ENCODE assay signal across 18 cellular contexts in genomic region chr3:188671941-188672340, GRCh38.
DNase-seq lines count a peak whose midpoint lies in the region; ATAC-seq and TF ChIP-seq lines count a peak whose summit lies in the region.
"Had no signal": no experiment of that assay in that cellular context is flagged by ENCODE, and none has a peak within 500 bp of the region (broad histone marks: within the 10 kb centered on the region; RNA-seq: fewer than 3 reads in every experiment).

No MANE protein-coding gene starts in this region.

- no peak overlapping the region for H3K4me3 Mint-ChIP-seq in activated CD4-positive, alpha-beta T cell treated with anti-CD3 and anti-CD28 coated beads, Interleukin-2, amount 10 ng/mL, durations not matched to agents 24 days and 14 days
- H3K4me3 Mint-ChIP-seq: activated CD4-positive, alpha-beta memory T cell treated with anti-CD3 and anti-CD28 coated beads for 36 hours; activated naive CD8-positive, alpha-beta T cell had no signal

- 23 to 42% methylated on average over 4 of the region's 4 CpGs for WGBS in esophagus squamous epithelium, 2 donors
- WGBS in suprapubic skin, result 34% methylated on average over 4 of the region's 4 CpGs

- ATAC-seq in HG02973 (IDR thresholded peaks at IDR 0.05; ENCODE audit: unreplicated experiment) (no peak), Right ventricle myocardium inferior (no peak)
- ATAC-seq: heart right ventricle had no signal

- H3K36me3 Mint-ChIP-seq in activated CD4-positive, alpha-beta T cell treated with anti-CD3 and anti-CD28 coated beads, Interleukin-2, amount 10 ng/mL, durations not matched to agents 24 days and 14 days (ENCODE audit: low read depth), result peaks cover 6% of the 10 kb centered on the region

- TF ChIP-seq CTCF in OCI-LY1 (IDR thresholded peaks at IDR 0.05; ENCODE audit: low read length) (no peak), esophagus squamous epithelium (IDR thresholded peaks at IDR 0.05) (no peak), suprapubic skin (IDR thresholded peaks at IDR 0.05) (no peak)

- TF ChIP-seq POLR2A in esophagus squamous epithelium (IDR thresholded peaks at IDR 0.05) (no peak), suprapubic skin (IDR thresholded peaks at IDR 0.05) (no peak)

- H3K27me3 Mint-ChIP-seq in activated CD4-positive, alpha-beta T cell treated with anti-CD3 and anti-CD28 coated beads, Interleukin-2, amount 10 ng/mL, durations not matched to agents 24 days and 14 days, result no peaks in the 10 kb centered on the region
- H3K27me3 Mint-ChIP-seq: activated CD4-positive, alpha-beta memory T cell treated with anti-CD3 and anti-CD28 coated beads for 36 hours; activated naive CD8-positive, alpha-beta T cell had no signal

- intact Hi-C loops in activated CD4-positive, alpha-beta T cell treated with anti-CD3 and anti-CD28 coated beads, Interleukin-2, amount 10 ng/mL, durations not matched to agents 24 days and 14 days (cut with micrococcal nuclease), result no loop called here
- intact Hi-C loops in esophagus squamous epithelium (cut with DNase I) (no loop called here), Right ventricle myocardium inferior (cut with DNase I) (no loop called here)

- peaks cover 16% of the 10 kb centered on the region for H3K4me1 Mint-ChIP-seq in activated CD4-positive, alpha-beta T cell treated with anti-CD3 and anti-CD28 coated beads, Interleukin-2, amount 10 ng/mL, durations not matched to agents 24 days and 14 days

- no peaks in the 10 kb centered on the region for H4K20me1 ChIP-seq in OCI-LY1 (ENCODE audit: insufficient read depth, low read length)

- H3K27me3 ChIP-seq in OCI-LY1 (ENCODE audit: insufficient read depth, low read length), result no peaks in the 10 kb centered on the region
- H3K27me3 ChIP-seq in esophagus squamous epithelium, result no peaks in the 10 kb centered on the region
- no peaks in the 10 kb centered on the region for H3K27me3 ChIP-seq in suprapubic skin
- H3K27me3 ChIP-seq: heart right ventricle had no signal

- H3K9me3 Mint-ChIP-seq in activated CD4-positive, alpha-beta T cell treated with anti-CD3 and anti-CD28 coated beads, Interleukin-2, amount 10 ng/mL, durations not matched to agents 24 days and 14 days, result peaks cover 6% of the 10 kb centered on the region

- no peak overlapping the region for H3K9ac ChIP-seq in OCI-LY1 (ENCODE audit: low read length)

- H3K4me3 ChIP-seq in OCI-LY1 (ENCODE audit: low read depth, low read length, poor library complexity, severe bottlenecking), result no peak overlapping the region
- H3K4me3 ChIP-seq in esophagus squamous epithelium, result peak overlapping the region in 2 of 4 donors; percentile 12
- peak overlapping the region; percentile 22 for H3K4me3 ChIP-seq in suprapubic skin
- H3K4me3 ChIP-seq: heart right ventricle, PC-9 had no signal

- no peak overlapping the region for H3K27ac ChIP-seq in OCI-LY1 (ENCODE audit: low read depth, low read length, poor library complexity, severe bottlenecking)
- H3K27ac ChIP-seq in esophagus squamous epithelium, result peak overlapping the region in 3 of 4 donors; percentile 54 to 79 (median 73)
- H3K27ac ChIP-seq in suprapubic skin, result peak overlapping the region; percentile 41
- H3K27ac ChIP-seq: PC-9 had no signal

- no peaks in the 10 kb centered on the region for H3K79me2 ChIP-seq in OCI-LY1 (ENCODE audit: insufficient read depth, low read length)

- H3K4me1 ChIP-seq in OCI-LY1 (ENCODE audit: insufficient read depth, low read length, severe bottlenecking), result peaks cover 11% of the 10 kb centered on the region
- H3K4me1 ChIP-seq in esophagus squamous epithelium, result peaks cover 15 to 46% (median 32%) of the 10 kb centered on the region in 3 donors
- peaks cover 33% of the 10 kb centered on the region for H3K4me1 ChIP-seq in suprapubic skin

- no peak for TF ChIP-seq EP300 in suprapubic skin (IDR thresholded peaks at IDR 0.05)

- peak overlapping the region; percentile 4 for H3K27ac Mint-ChIP-seq in activated CD4-positive, alpha-beta T cell treated with anti-CD3 and anti-CD28 coated beads, Interleukin-2, amount 10 ng/mL, durations not matched to agents 24 days and 14 days
- H3K27ac Mint-ChIP-seq: activated CD4-positive, alpha-beta memory T cell treated with anti-CD3 and anti-CD28 coated beads for 36 hours; activated naive CD8-positive, alpha-beta T cell had no signal

- no peak for DNase-seq in activated CD4-positive, alpha-beta T cell treated with anti-CD3 and anti-CD28 coated beads, Interleukin-2, amount 10 ng/mL, durations not matched to agents 24 days and 14 days
- no peak for DNase-seq in activated CD4-positive, alpha-beta T cell treated with anti-CD3 and anti-CD28 coated beads, Interleukin-2, amount 50 U/mL, for 4 hours
- DNase-seq in esophagus squamous epithelium (lab: John Stamatoyannopoulos, UW) (no peak), suprapubic skin (ENCODE audit: low spot score in 2 of 2) (no peak), DMS153 (lab: John Stamatoyannopoulos, UW) (no peak), Right ventricle myocardium inferior (ENCODE audit: missing footprints) (no peak)
- DNase-seq: ACHN; activated CD4-positive, alpha-beta memory T cell treated with anti-CD3 and anti-CD28 coated beads for 36 hours; activated T-cell treated with anti-CD3 and anti-CD28 coated beads, Interleukin-2, amount 50 U/mL, for 1 hour; H7; heart right ventricle; NCI-H187 treated with DMSO at 0.1 percent for 48 hours; NCI-H510A; PC-9; stimulated activated naive CD4-positive, alpha-beta T cell treated with Interleukin-2 at 50 U/mL for 16 hours had no signal

- H3K9me2 ChIP-seq in OCI-LY1 (ENCODE audit: low read depth, low read length), result no peaks in the 10 kb centered on the region

- peak overlapping the region; percentile 23 for H3K4me2 ChIP-seq in OCI-LY1 (ENCODE audit: low read length)
- H3K4me2 ChIP-seq: PC-9 had no signal

- H3K36me3 ChIP-seq in OCI-LY1 (ENCODE audit: insufficient read depth, low read length) (no peaks in the 10 kb centered on the region; the same call in 1 of the 2 replicates), esophagus squamous epithelium (no peaks in the 10 kb centered on the region), suprapubic skin (no peaks in the 10 kb centered on the region)
- H3K36me3 ChIP-seq: heart right ventricle had no signal

- no peak overlapping the region for H2AFZ ChIP-seq in OCI-LY1 (ENCODE audit: low read length)
- H2AFZ ChIP-seq: PC-9 had no signal

- no peaks in the 10 kb centered on the region for H3F3A ChIP-seq in OCI-LY1 (ENCODE audit: insufficient read depth, low read length)

- H3K9me3 ChIP-seq in OCI-LY1 (ENCODE audit: low read length) (no peaks in the 10 kb centered on the region), esophagus squamous epithelium (peaks cover 0 to 4% (median 0%) of the 10 kb centered on the region in 3 donors), suprapubic skin (no peaks in the 10 kb centered on the region)
